In genomic region chr6:128487746-128488145, GRCh38 we compare ENCODE assay signal across 1 cellular context.
TF ChIP-seq lines count a peak whose summit lies in the region.

No MANE protein-coding gene starts in this region.

TF ChIP-seq in endothelial cell of umbilical vein, 7 proteins besides CTCF, POLR2A, EP300 and RAD21 (continued from another document):
- TF ChIP-seq GATA2 (IDR thresholded peaks at IDR 0.05; ENCODE audit: insufficient read depth, insufficient read length, low read depth, low read length) (no peak), EZH2 (IDR thresholded peaks at IDR 0.05; ENCODE audit: borderline replicate concordance, low read depth, low read length, severe bottlenecking) (no peak), POLR2AphosphoS5 (IDR thresholded peaks at IDR 0.05; ENCODE audit: insufficient read depth, low read depth, low read length) (no peak)
